Comparison of ENCODE assay signal across 32 cellular contexts in the genomic region with DNA sequence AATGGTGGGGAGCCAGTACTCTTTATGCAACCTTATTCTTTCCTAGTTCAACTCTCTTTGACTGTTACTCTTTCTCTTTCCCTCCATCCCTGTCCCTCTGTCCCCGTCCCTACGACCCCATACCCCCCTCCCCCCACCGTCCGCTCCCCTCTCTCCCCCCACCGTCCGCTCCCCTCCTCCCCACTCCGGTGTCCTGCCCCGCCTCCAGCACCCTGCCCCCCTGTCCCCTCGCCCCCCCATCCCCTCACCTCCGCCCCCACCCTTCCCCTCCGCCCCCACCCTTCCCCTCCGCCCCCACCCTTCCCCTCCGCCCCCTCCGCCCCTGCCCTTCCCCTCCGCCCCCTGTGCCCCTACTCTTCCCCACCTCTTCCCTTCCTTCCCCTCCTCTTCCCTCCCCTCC.
"Had no signal": no experiment of that assay in that cellular context is flagged by ENCODE, and none has a peak within 500 bp of the region (broad histone marks: within the 10 kb centered on the region; RNA-seq: fewer than 3 reads in every experiment).

No MANE protein-coding gene starts in this region.

- H3K9me3 ChIP-seq: esophagus muscularis mucosa, gastrocnemius medialis had no signal

- FAIRE-seq: astrocyte, bronchial epithelial cell had no signal

- H3K36me3 Mint-ChIP-seq: WTC11 had no signal

- H3K4me1 ChIP-seq: foreskin keratinocyte, gastrocnemius medialis had no signal

- H3K9me3 Mint-ChIP-seq: activated CD4-positive, alpha-beta memory T cell treated with anti-CD3 and anti-CD28 coated beads, Interleukin-2, amount 10 ng/mL, durations not matched to agents 7 days and 5 days; activated T-cell treated with anti-CD3 and anti-CD28 coated beads, Interleukin-2, amount 50 U/mL, for 24 hours; activated T-cell treated with anti-CD3 and anti-CD28 coated beads, Interleukin-2, amount 50 U/mL, for 72 hours; central memory CD8-positive, alpha-beta T cell; dendritic cell treated with granulocyte-macrophage colony-stimulating factor and Interleukin-4, amounts not matched to agents 40 ng/mL and 50 ng/mL, for 4 days; effector memory CD8-positive, alpha-beta T cell had no signal

- H3K4me3 ChIP-seq: coronary artery, dorsolateral prefrontal cortex, esophagus muscularis mucosa, gastrocnemius medialis had no signal

- H3K27ac Mint-ChIP-seq: activated CD4-positive, alpha-beta memory T cell treated with anti-CD3 and anti-CD28 coated beads, Interleukin-2, amount 10 ng/mL, durations not matched to agents 7 days and 5 days; activated CD4-positive, alpha-beta T cell treated with anti-CD3 and anti-CD28 coated beads, Interleukin-2, amount 10 ng/mL, durations not matched to agents 7 days and 5 days; activated naive CD8-positive, alpha-beta T cell; activated T-cell treated with anti-CD3 and anti-CD28 coated beads, Interleukin-2, amount 50 U/mL, for 24 hours; activated T-cell treated with anti-CD3 and anti-CD28 coated beads, Interleukin-2, amount 50 U/mL, for 72 hours; dendritic cell treated with granulocyte-macrophage colony-stimulating factor and Interleukin-4, amounts not matched to agents 40 ng/mL and 50 ng/mL, for 4 days; effector memory CD8-positive, alpha-beta T cell; WTC11 had no signal

- H3K4me3 Mint-ChIP-seq: activated CD4-positive, alpha-beta memory T cell treated with anti-CD3 and anti-CD28 coated beads, Interleukin-2, amount 10 ng/mL, durations not matched to agents 7 days and 5 days; activated CD4-positive, alpha-beta T cell treated with anti-CD3 and anti-CD28 coated beads, Interleukin-2, amount 10 ng/mL, durations not matched to agents 7 days and 5 days; activated naive CD8-positive, alpha-beta T cell; activated T-cell treated with anti-CD3 and anti-CD28 coated beads, Interleukin-2, amount 50 U/mL, for 24 hours; activated T-cell treated with anti-CD3 and anti-CD28 coated beads, Interleukin-2, amount 50 U/mL, for 72 hours; central memory CD8-positive, alpha-beta T cell; dendritic cell treated with granulocyte-macrophage colony-stimulating factor and Interleukin-4, amounts not matched to agents 40 ng/mL and 50 ng/mL, for 4 days; effector memory CD8-positive, alpha-beta T cell; WTC11 had no signal

- DNase-seq: activated CD4-positive, alpha-beta memory T cell treated with anti-CD3 and anti-CD28 coated beads, Interleukin-2, amount 10 ng/mL, durations not matched to agents 7 days and 5 days; activated CD4-positive, alpha-beta T cell treated with anti-CD3 and anti-CD28 coated beads for 1 hour; activated CD4-positive, alpha-beta T cell treated with anti-CD3 and anti-CD28 coated beads for 4 hours; activated CD4-positive, alpha-beta T cell treated with anti-CD3 and anti-CD28 coated beads, Interleukin-2, amount 10 ng/mL, durations not matched to agents 7 days and 5 days; activated CD4-positive, alpha-beta T cell treated with anti-CD3 and anti-CD28 coated beads, Interleukin-2, amount 50 U/mL, for 4 hours; activated CD8-positive, alpha-beta memory T cell treated with anti-CD3 and anti-CD28 coated beads, Interleukin-2, amount 50 U/mL, for 48 hours; activated effector memory CD4-positive, alpha-beta T cell treated with Interleukin-2 at 50 U/mL for 16 hours; activated gamma-delta T cell treated with Interleukin-2 at 50 U/mL for 16 hours; activated naive CD4-positive, alpha-beta T cell treated with anti-CD3 and anti-CD28 coated beads, Interleukin-2, amount 50 U/mL, for 16 hours; activated naive CD4-positive, alpha-beta T cell treated with Interleukin-2 at 50 U/mL for 16 hours; activated T-cell treated with anti-CD3 and anti-CD28 coated beads for 4 hours; activated T-cell treated with anti-CD3 and anti-CD28 coated beads, Interleukin-2, amount 50 U/mL, for 24 hours; activated T-cell treated with anti-CD3 and anti-CD28 coated beads, Interleukin-2, amount 50 U/mL, for 72 hours; amniotic stem cell; anterior cingulate cortex; brain microvascular endothelial cell; dorsolateral prefrontal cortex; effector CD4-positive, alpha-beta T cell; effector memory CD8-positive, alpha-beta T cell; erythroblast; foreskin keratinocyte; gastrocnemius medialis; T-helper 2 cell had no signal

- H3K36me3 ChIP-seq: brain microvascular endothelial cell, esophagus muscularis mucosa, gastrocnemius medialis had no signal

- H3K4me1 Mint-ChIP-seq: activated CD4-positive, alpha-beta memory T cell treated with anti-CD3 and anti-CD28 coated beads, Interleukin-2, amount 10 ng/mL, durations not matched to agents 7 days and 5 days; activated CD4-positive, alpha-beta T cell treated with anti-CD3 and anti-CD28 coated beads, Interleukin-2, amount 10 ng/mL, durations not matched to agents 7 days and 5 days; central memory CD8-positive, alpha-beta T cell had no signal

- H3K27ac ChIP-seq: brain microvascular endothelial cell, coronary artery, dorsolateral prefrontal cortex, esophagus muscularis mucosa, foreskin keratinocyte, gastrocnemius medialis, VCaP had no signal

- ATAC-seq: activated T-cell treated with anti-CD3 and anti-CD28 coated beads, Interleukin-2, amount 50 U/mL, for 72 hours; effector memory CD8-positive, alpha-beta T cell; foreskin keratinocyte; gastrocnemius medialis; WTC11 had no signal

- H3K27me3 ChIP-seq: brain microvascular endothelial cell, esophagus muscularis mucosa, gastrocnemius medialis had no signal
